In genomic region chr10:1320739-1321331, GRCh38 we compare ENCODE assay signal across 27 cellular contexts.
"Had no signal": no experiment of that assay in that cellular context is flagged by ENCODE, and none has a peak within 500 bp of the region (broad histone marks: within the 10 kb centered on the region; RNA-seq: fewer than 3 reads in every experiment).

No MANE protein-coding gene starts in this region.

- H3K9me3 Mint-ChIP-seq: activated naive CD8-positive, alpha-beta T cell treated with anti-CD3 and anti-CD28 coated beads, Interleukin-2, amount 10 ng/mL, durations not matched to agents 7 days and 5 days; activated T-helper 1 cell treated with anti-CD3 and anti-CD28 coated beads, Interleukin-12 subunit alpha, Interleukin-12 subunit beta, Interleukin-2, Interleukin-4 antibody, amounts not matched to agents 30 ng/mL and 10 ng/mL and 1 ng/mL, durations not matched to agents 14 hours and 24 hours and 36 hours had no signal

- H3K36me3 Mint-ChIP-seq: activated naive CD8-positive, alpha-beta T cell treated with anti-CD3 and anti-CD28 coated beads, Interleukin-2, amount 10 ng/mL, durations not matched to agents 7 days and 5 days had no signal

- FAIRE-seq: bronchial epithelial cell, K562 had no signal

- ATAC-seq: body of pancreas, K562, Panc1, Right ventricle myocardium inferior had no signal

- H3K4me3 Mint-ChIP-seq: activated naive CD8-positive, alpha-beta T cell treated with anti-CD3 and anti-CD28 coated beads, Interleukin-2, amount 10 ng/mL, durations not matched to agents 7 days and 5 days; activated T-helper 1 cell treated with anti-CD3 and anti-CD28 coated beads, Interleukin-12 subunit alpha, Interleukin-12 subunit beta, Interleukin-2, Interleukin-4 antibody, amounts not matched to agents 30 ng/mL and 10 ng/mL and 1 ng/mL, durations not matched to agents 14 hours and 24 hours and 36 hours had no signal

- H3K4me3 ChIP-seq: ascending aorta, body of pancreas, K562 had no signal

- H3K27me3 ChIP-seq: ascending aorta, body of pancreas had no signal

- H3K9ac ChIP-seq: SK-N-SH had no signal

- H3K4me2 ChIP-seq: SK-N-SH had no signal

- H3K27ac Mint-ChIP-seq: activated naive CD8-positive, alpha-beta T cell treated with anti-CD3 and anti-CD28 coated beads, Interleukin-2, amount 10 ng/mL, durations not matched to agents 7 days and 5 days; activated T-helper 1 cell treated with anti-CD3 and anti-CD28 coated beads, Interleukin-12 subunit alpha, Interleukin-12 subunit beta, Interleukin-2, Interleukin-4 antibody, amounts not matched to agents 30 ng/mL and 10 ng/mL and 1 ng/mL, durations not matched to agents 14 hours and 24 hours and 36 hours had no signal

- H3K4me1 Mint-ChIP-seq: activated naive CD8-positive, alpha-beta T cell treated with anti-CD3 and anti-CD28 coated beads, Interleukin-2, amount 10 ng/mL, durations not matched to agents 7 days and 5 days had no signal

- DNase-seq: activated CD4-positive, alpha-beta T cell treated with anti-CD3 and anti-CD28 coated beads for 48 hours; activated CD4-positive, alpha-beta T cell treated with anti-CD3 and anti-CD28 coated beads, Interleukin-2, amount 50 U/mL, for 4 hours; activated CD8-positive, alpha-beta memory T cell treated with anti-CD3 and anti-CD28 coated beads for 24 hours; activated effector memory CD4-positive, alpha-beta T cell treated with anti-CD3 and anti-CD28 coated beads, Interleukin-2, amount 50 U/mL, for 16 hours; activated naive CD4-positive, alpha-beta T cell treated with Interleukin-2 at 50 U/mL for 16 hours; activated naive CD8-positive, alpha-beta T cell treated with anti-CD3 and anti-CD28 coated beads, Interleukin-2, amount 10 ng/mL, durations not matched to agents 7 days and 5 days; amniotic stem cell; body of pancreas; central memory CD4-positive, alpha-beta T cell; Karpas-422; NCI-H1105 treated with DMSO at 0.1 percent for 48 hours; NCI-H1436 treated with DMSO at 0.1 percent for 48 hours; NCI-H187; NCI-H2081; NCI-H510A treated with DMSO at 0.1 percent for 48 hours; NCI-H69; NK-92 treated with Interleukin-12 subunit alpha and Interleukin-12 subunit beta, amount 100 ng/mL, for 24 hours; OCI-M1; RPMI8226; SK-N-SH; WERI-Rb-1 had no signal

- H3K9me3 ChIP-seq: ascending aorta, body of pancreas, SK-N-SH had no signal

- H3K27ac ChIP-seq: ascending aorta, body of pancreas, WERI-Rb-1 had no signal

- H3K4me1 ChIP-seq: ascending aorta, body of pancreas had no signal

- H3K36me3 ChIP-seq: ascending aorta, WERI-Rb-1 had no signal
